In the genomic region with DNA sequence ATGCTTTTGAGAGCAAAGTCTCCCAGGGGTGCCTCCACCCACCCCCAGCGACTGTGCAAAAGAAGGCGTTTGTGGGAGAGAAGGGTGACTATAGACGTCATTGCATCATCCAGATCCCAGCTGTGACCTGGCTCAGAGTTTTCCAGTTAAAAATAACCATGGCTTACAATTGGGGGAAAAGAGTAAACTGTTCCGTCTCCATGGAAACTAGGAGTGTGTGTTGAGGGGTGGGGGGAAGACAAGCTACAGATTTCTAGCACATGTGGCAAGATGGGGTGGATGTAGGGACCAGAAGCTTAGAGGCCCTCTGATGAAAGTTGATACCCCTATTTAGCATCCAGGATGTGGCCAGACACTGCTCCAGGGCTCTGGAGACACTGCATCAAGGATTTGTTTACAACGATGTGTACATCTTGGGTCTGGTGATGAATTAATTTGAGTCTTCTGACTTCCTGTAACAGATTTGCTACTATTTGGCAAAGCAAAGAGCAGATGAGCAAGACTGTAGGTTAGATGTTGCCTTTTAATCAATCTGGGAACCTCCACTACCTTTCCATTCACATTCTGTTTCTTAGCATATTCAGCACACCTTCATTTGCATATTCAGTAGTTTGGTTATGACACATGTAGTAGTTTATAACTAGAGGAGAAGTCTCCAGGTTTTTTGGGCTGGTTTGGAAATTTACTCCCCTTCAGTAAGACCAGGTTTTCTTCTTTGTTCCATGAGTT, we compare ENCODE assay signal across 9 cellular contexts. TPM values are rescaled to one million over a fixed set of nuclear protein-coding genes. Genes with fewer than 3 reads are reported as not detected.
A peak's percentile ranks its signal among the peaks of the same experiment; 100 is the strongest.
DNase-seq lines count a peak whose midpoint lies in the region; ATAC-seq and TF ChIP-seq lines count a peak whose summit lies in the region.
"Had no signal": no experiment of that assay in that cellular context is flagged by ENCODE, and none has a peak within 500 bp of the region (broad histone marks: within the 10 kb centered on the region; RNA-seq: fewer than 3 reads in every experiment).

No MANE protein-coding gene starts in this region.

- peak; percentile 83 for DNase-seq in ELR (ENCODE audit: low read depth)
- peak; percentile 27 for DNase-seq in NB4 (ENCODE audit: low read depth)
- DNase-seq in choroid plexus epithelial cell (ENCODE audit: low read depth), result peak; percentile 96
- DNase-seq in pons (ENCODE audit: low spot score), result peak; percentile 12
- DNase-seq in naive thymus-derived CD4-positive, alpha-beta T cell, result no peak
- DNase-seq: activated naive CD4-positive, alpha-beta T cell treated with anti-CD3 and anti-CD28 coated beads, Interleukin-2, amount 10 ng/mL, durations not matched to agents 7 days and 5 days had no signal

- peaks cover 0 to 7% (median 2%) of the 10 kb centered on the region in 5 donors for H3K36me3 Mint-ChIP-seq in naive thymus-derived CD4-positive, alpha-beta T cell

- peak overlapping the region in 1 of 9 donors; percentile 16 for H3K27ac Mint-ChIP-seq in naive thymus-derived CD4-positive, alpha-beta T cell
- H3K27ac Mint-ChIP-seq: activated naive CD4-positive, alpha-beta T cell treated with anti-CD3 and anti-CD28 coated beads, Interleukin-2, amount 10 ng/mL, durations not matched to agents 7 days and 5 days had no signal

- POLR2A ChIA-PET in naive thymus-derived CD4-positive, alpha-beta T cell (lab: Charles Lee), result no interaction called here

- H3K27me3 Mint-ChIP-seq in naive thymus-derived CD4-positive, alpha-beta T cell, result peaks cover 0 to 3% (median 0%) of the 10 kb centered on the region in 5 donors
- H3K27me3 Mint-ChIP-seq: activated naive CD4-positive, alpha-beta T cell treated with anti-CD3 and anti-CD28 coated beads, Interleukin-2, amount 10 ng/mL, durations not matched to agents 7 days and 5 days had no signal

- TF ChIP-seq POLR2A in NB4 (IDR thresholded peaks at IDR 0.05; ENCODE audit: extremely low read depth, insufficient read length), result no peak

- ATAC-seq in GM21576 (IDR thresholded peaks at IDR 0.05; ENCODE audit: unreplicated experiment) (no peak), HG02973 (IDR thresholded peaks at IDR 0.05; ENCODE audit: unreplicated experiment) (no peak), GM18868 (IDR thresholded peaks at IDR 0.05; ENCODE audit: unreplicated experiment) (no peak)
- no peak for ATAC-seq in naive thymus-derived CD4-positive, alpha-beta T cell

- CTCF ChIA-PET in naive thymus-derived CD4-positive, alpha-beta T cell (lab: Charles Lee), result no interaction called here

- TF ChIP-seq CTCF in NB4 (IDR thresholded peaks at IDR 0.05; ENCODE audit: low read depth, low read length) (no peak), choroid plexus epithelial cell (conservative IDR thresholded peaks at IDR 0.05; ENCODE audit: low read depth, low read length) (no peak)

- H3K4me1 ChIP-seq in naive thymus-derived CD4-positive, alpha-beta T cell (ENCODE audit: control insufficient read depth in 2 of 2, insufficient read depth in 2 of 2, low read length in 2 of 2), result peaks cover 5% of the 10 kb centered on the region in 2 donors

- peaks cover 0 to 6% (median 0%) of the 10 kb centered on the region in 3 experiments for H3K36me3 ChIP-seq in naive thymus-derived CD4-positive, alpha-beta T cell (ENCODE audit: control insufficient read depth in 2 of 3, insufficient read depth in 3 of 3, low read length in 3 of 3)

- no peaks in the 10 kb centered on the region for H3K9me3 ChIP-seq in naive thymus-derived CD4-positive, alpha-beta T cell (ENCODE audit: control insufficient read depth in 2 of 3, low read length in 3 of 3)

- H3K9me3 Mint-ChIP-seq in naive thymus-derived CD4-positive, alpha-beta T cell, result no peaks in the 10 kb centered on the region
- H3K9me3 Mint-ChIP-seq: activated naive CD4-positive, alpha-beta T cell treated with anti-CD3 and anti-CD28 coated beads, Interleukin-2, amount 10 ng/mL, durations not matched to agents 7 days and 5 days had no signal

- H3K4me3 Mint-ChIP-seq in naive thymus-derived CD4-positive, alpha-beta T cell, result no peak overlapping the region
- H3K4me3 Mint-ChIP-seq: activated naive CD4-positive, alpha-beta T cell treated with anti-CD3 and anti-CD28 coated beads, Interleukin-2, amount 10 ng/mL, durations not matched to agents 7 days and 5 days had no signal

- H3K27me3 ChIP-seq in naive thymus-derived CD4-positive, alpha-beta T cell (ENCODE audit: control insufficient read depth in 2 of 2, insufficient read depth in 2 of 2, low read length in 2 of 2), result no peaks in the 10 kb centered on the region

- no peak overlapping the region for H3K27ac ChIP-seq in naive thymus-derived CD4-positive, alpha-beta T cell (ENCODE audit: low read depth, low read length)

- H3K4me1 Mint-ChIP-seq in naive thymus-derived CD4-positive, alpha-beta T cell, result peaks cover 5 to 21% (median 6%) of the 10 kb centered on the region in 7 donors

- intact Hi-C loops in naive thymus-derived CD4-positive, alpha-beta T cell (cut with micrococcal nuclease), result no loop called here

- H3K4me3 ChIP-seq in NB4 (ENCODE audit: low read depth, low read length) (no peak overlapping the region), choroid plexus epithelial cell (ENCODE audit: low read depth, low read length) (no peak overlapping the region)
- H3K4me3 ChIP-seq in naive thymus-derived CD4-positive, alpha-beta T cell (ENCODE audit: low read length), result no peak overlapping the region

RNA-seq across cellular contexts. Expression of a gene that starts 6.2 kb away (rescaled TPM):
- 10 to 100 TPM in 1 of 5 experiments, 1 to 10 TPM in 4; 4.3 to 11.7 (median 8.7) TPM for total RNA-seq in naive thymus-derived CD4-positive, alpha-beta T cell
- polyA plus RNA-seq in naive thymus-derived CD4-positive, alpha-beta T cell, result 10 to 100 TPM; 13.0 to 13.1 TPM

Comparison
In these comparisons a context has a peak if more than half of its experiments do, and no peak if none do; other contexts are left out.
1. DNase-seq: peak in ELR (single experiment), NB4 (single experiment), choroid plexus epithelial cell (single experiment) and pons (single experiment); none in naive thymus-derived CD4-positive, alpha-beta T cell (0 of 9).